8 cellular contexts compared by ENCODE assay signal in the genomic region with DNA sequence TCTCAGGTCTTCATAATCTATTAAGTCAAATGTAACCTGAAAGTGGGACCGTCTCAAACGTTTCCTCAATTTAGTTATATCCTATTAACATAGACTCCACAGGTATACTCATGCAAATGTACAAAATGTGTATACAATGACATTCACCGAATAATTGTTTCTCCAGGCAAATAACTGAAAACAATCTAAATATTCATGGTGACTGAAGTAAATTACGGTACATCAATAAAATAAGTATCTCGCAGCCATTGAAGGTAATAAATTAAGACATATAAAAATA. TPM values are rescaled to one million over a fixed set of nuclear protein-coding genes. Genes with fewer than 3 reads are reported as not detected.
DNase-seq lines count a peak whose midpoint lies in the region; ATAC-seq, FAIRE-seq and TF ChIP-seq lines count a peak whose summit lies in the region.

No MANE protein-coding gene starts in this region.

- H3K27ac Mint-ChIP-seq in GM23338 (peak overlapping the region; percentile 99), T-helper 17 cell (peak overlapping the region; percentile 99)

- no peaks in the 10 kb centered on the region for H3K9me2 ChIP-seq in GM23338 (ENCODE audit: insufficient read depth)

- TF ChIP-seq CTCF in GM23338 (conservative IDR thresholded peaks at IDR 0.05; ENCODE audit: low read depth in 2 of 2) (no peak), foreskin keratinocyte (conservative IDR thresholded peaks at IDR 0.05) (no peak)

- H3K27ac ChIP-seq in GM23338 (ENCODE audit: low read depth) = peak overlapping the region; percentile 84
- H3K27ac ChIP-seq in foreskin keratinocyte = peak overlapping the region; percentile 62

- H3K27me3 Mint-ChIP-seq in GM23338 (ENCODE audit: insufficient read depth, low read depth, poor library complexity) (peaks cover 10% of the 10 kb centered on the region), T-helper 17 cell (no peaks in the 10 kb centered on the region)

- peak overlapping the region; percentile 82 for H3K4me2 ChIP-seq in GM23338

- H3K4me1 ChIP-seq in GM23338 (ENCODE audit: insufficient read depth) (peaks cover 13% of the 10 kb centered on the region; the same call in 1 of the 2 replicates), foreskin keratinocyte (peaks cover 16% of the 10 kb centered on the region)

- peaks cover 17% of the 10 kb centered on the region for H3K4me1 Mint-ChIP-seq in GM23338
- H3K4me1 Mint-ChIP-seq in T-helper 17 cell = peaks cover 44% of the 10 kb centered on the region

- H3K27me3 ChIP-seq in GM23338 (ENCODE audit: insufficient read depth) (no peaks in the 10 kb centered on the region), foreskin keratinocyte (no peaks in the 10 kb centered on the region)

- H4K20me1 ChIP-seq in GM23338 (replicated peaks; ENCODE audit: insufficient read depth) = peaks cover 5% of the 10 kb centered on the region; the same call in 1 of the 2 replicates

- peak overlapping the region; percentile 96 for H3K4me3 Mint-ChIP-seq in GM23338
- H3K4me3 Mint-ChIP-seq in T-helper 17 cell = peak overlapping the region; percentile 99

- ATAC-seq in GM23338 = no peak
- ATAC-seq in T-helper 17 cell = no peak
- ATAC-seq in foreskin keratinocyte = no peak
- ATAC-seq in GM19463 (IDR thresholded peaks at IDR 0.05; ENCODE audit: unreplicated experiment) = no peak

- H3K36me3 Mint-ChIP-seq in GM23338 (ENCODE audit: low read depth) = peaks cover 64% of the 10 kb centered on the region
- H3K36me3 Mint-ChIP-seq in T-helper 17 cell (ENCODE audit: low read depth) = peaks cover 2% of the 10 kb centered on the region

- H3K4me3 ChIP-seq in GM23338 = peak overlapping the region; percentile 92
- peak overlapping the region; percentile 71 for H3K4me3 ChIP-seq in skeletal muscle cell (ENCODE audit: low read depth, low read length)

- H2AFZ ChIP-seq in GM23338 = peak overlapping the region; percentile 77; the same call in 1 of the 2 replicates

- peaks cover 2% of the 10 kb centered on the region; the same call in 2 of the 3 replicates for H3K9me3 Mint-ChIP-seq in GM23338

- H3F3A ChIP-seq in GM23338 (replicated peaks; ENCODE audit: low read depth) = 0 out of 2 replicates have a peak, but pooled peaks cover 3% of the 10 kb centered on the region

- no peaks in the 10 kb centered on the region for H3K9me3 ChIP-seq in T-helper 17 cell (ENCODE audit: control insufficient read depth, low read length, poor library complexity, severe bottlenecking)

- DNase-seq in GM23338 (ENCODE audit: low spot score) = no peak
- no peak for DNase-seq in T-helper 17 cell
- DNase-seq in foreskin keratinocyte = no peak
- DNase-seq in skeletal muscle cell (ENCODE audit: low read depth) = no peak
- DNase-seq in RCC 7860 (ENCODE audit: low spot score) = no peak
- DNase-seq in activated CD8-positive, alpha-beta memory T cell treated with anti-CD3 and anti-CD28 coated beads for 24 hours = no peak
- DNase-seq in kidney glomerular epithelial cell (lab: John Stamatoyannopoulos, UW) = no peak

- H3K79me2 ChIP-seq in GM23338 (replicated peaks; ENCODE audit: insufficient read depth) = peaks cover 58% of the 10 kb centered on the region

- FAIRE-seq in RCC 7860 (lab: Jason Lieb, UNC) = no peak

- H3K36me3 ChIP-seq in GM23338 (ENCODE audit: insufficient read depth) = peaks cover 27% of the 10 kb centered on the region

TF ChIP-seq in GM23338, 12 proteins besides CTCF, POLR2A, EP300 and RAD21:
- TF ChIP-seq REST (IDR thresholded peaks at IDR 0.05; ENCODE audit: unreplicated experiment) = no peak

RNA-seq across cellular contexts. Expression of gene IARS1, which starts 0.5 kb away (rescaled TPM):
- total RNA-seq in GM23338 (2014; rRNA removed; shearing (Covaris generic)) = 279 and 310 TPM in 2 replicates
- polyA plus RNA-seq in GM23338 (2016; fragmentation: Nextera tagmentation; extraction: Ambion mirVana) (94.6 and 105 TPM in 2 replicates), foreskin keratinocyte (69.4 and 70.2 TPM in 2 replicates)
- total RNA-seq in T-helper 17 cell (10 to 100 TPM; 68.5 to 75.8 TPM), foreskin keratinocyte (197 and 229 TPM in 2 replicates)

RNA-seq across cellular contexts. Expression of gene NOL8, which starts 32.1 kb away (rescaled TPM):
- total RNA-seq in GM23338 (2014; rRNA removed; shearing (Covaris generic)) = 26.0 and 26.6 TPM in 2 replicates
- 34.1 and 42.7 TPM in 2 replicates for polyA plus RNA-seq in GM23338 (2016; fragmentation: Nextera tagmentation; extraction: Ambion mirVana)
- 10 to 100 TPM; 61.0 to 61.1 TPM for total RNA-seq in T-helper 17 cell
- total RNA-seq in foreskin keratinocyte = 32.7 and 33.0 TPM in 2 replicates
- polyA plus RNA-seq in foreskin keratinocyte = 15.2 and 16.8 TPM in 2 replicates

RNA-seq across cellular contexts. Expression of gene CENPP, which starts 32.7 kb away (rescaled TPM):
- total RNA-seq in GM23338 (2014; rRNA removed; shearing (Covaris generic)) = 12.5 and 12.6 TPM in 2 replicates
- polyA plus RNA-seq in GM23338 (2016; fragmentation: Nextera tagmentation; extraction: Ambion mirVana) (8.9 and 11.0 TPM in 2 replicates), foreskin keratinocyte (4.7 and 8.1 TPM in 2 replicates)
- total RNA-seq in T-helper 17 cell (1 to 10 TPM; 1.9 to 6.8 TPM), foreskin keratinocyte (7.4 and 9.8 TPM in 2 replicates)
